9 cellular contexts compared by ENCODE assay signal in the genomic region with DNA sequence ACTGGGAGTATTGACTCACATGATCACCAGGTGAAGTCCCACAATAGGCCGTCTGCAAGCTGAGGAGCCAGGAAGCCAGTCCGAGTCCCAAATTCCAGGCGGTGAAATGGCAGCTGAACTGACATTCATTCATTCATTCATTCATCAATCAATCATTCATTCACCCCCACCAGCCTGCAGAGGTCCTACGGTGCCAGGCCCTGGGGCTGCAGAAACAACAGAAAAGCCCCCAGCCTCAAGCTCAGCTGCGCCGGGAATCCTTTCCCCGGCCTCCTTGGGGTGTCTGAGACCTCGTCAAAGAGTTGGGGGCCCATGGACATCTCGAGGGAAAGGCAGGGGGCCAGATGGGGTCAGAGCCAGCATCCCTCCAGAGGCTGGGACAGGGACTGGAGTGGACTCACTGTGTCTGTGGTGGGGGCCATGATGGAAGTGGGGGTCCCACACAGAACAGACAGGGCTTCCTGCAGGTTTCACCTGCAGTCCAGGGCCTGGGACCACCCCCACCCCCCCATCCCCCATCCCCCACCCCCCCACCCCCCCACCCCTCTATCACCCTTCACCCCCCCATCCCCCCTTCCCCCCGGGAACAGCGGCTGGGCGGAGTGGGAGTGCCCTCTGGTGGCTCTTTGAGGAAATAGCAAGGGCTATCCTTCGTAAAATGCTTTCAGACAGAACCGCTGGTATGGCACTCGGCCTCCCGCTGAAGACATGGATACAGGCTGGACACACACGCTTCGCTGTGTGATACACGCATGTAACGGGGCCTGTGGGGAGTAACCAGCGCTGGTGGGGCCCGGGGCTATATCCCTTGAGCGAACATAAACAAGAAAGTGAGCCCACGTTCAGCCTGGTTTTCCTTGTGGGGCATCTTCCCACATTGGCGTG. TPM values are rescaled to one million over a fixed set of nuclear protein-coding genes. Genes with fewer than 3 reads are reported as not detected.
DNase-seq lines count a peak whose midpoint lies in the region; ATAC-seq, FAIRE-seq and TF ChIP-seq lines count a peak whose summit lies in the region.
"Had no signal": no experiment of that assay in that cellular context is flagged by ENCODE, and none has a peak within 500 bp of the region (broad histone marks: within the 10 kb centered on the region; RNA-seq: fewer than 3 reads in every experiment).

No MANE protein-coding gene starts in this region.

- H3K27ac ChIP-seq in IMR-90 (ENCODE audit: insufficient read depth, low read length) (no peak overlapping the region), breast epithelium (no peak overlapping the region), kidney (ENCODE audit: low read depth in 2 of 2, low read length in 2 of 2) (no peak overlapping the region)
- H3K27ac ChIP-seq: SK-N-MC had no signal

- H3K36me3 ChIP-seq in Caco-2 (ENCODE audit: control insufficient read depth, insufficient read depth, low read length) (no peaks in the 10 kb centered on the region), IMR-90 (ENCODE audit: control insufficient read depth, insufficient read depth, low read length) (no peaks in the 10 kb centered on the region), breast epithelium (no peaks in the 10 kb centered on the region), kidney (ENCODE audit: control insufficient read depth in 1 of 2, insufficient read depth in 2 of 2, low read length in 2 of 2) (no peaks in the 10 kb centered on the region)

- intact Hi-C loops in Caco-2 (cut with micrococcal nuclease; ENCODE audit: unreplicated experiment) (loop anchor here (1.0 to 5.0 kb wide), 2 partner anchors 34 to 118 kb away; no protein-coding TSS in a partner anchor), IMR-90 (cut with micrococcal nuclease) (loop anchor here (1.0 to 10.0 kb wide), 2 partner anchors 118 to 607 kb away; a partner anchor contains a TSS), breast epithelium (cut with DNase I; ENCODE audit: low total_unique reads) (no loop called here), kidney (cut with DNase I) (no loop called here)

- no peak overlapping the region for H2AK9ac ChIP-seq in IMR-90 (replicated peaks; ENCODE audit: low read depth, low read length, poor library complexity)

- CTCF ChIA-PET in Caco-2 (lab: Charles Lee), result interaction anchor here (1.2 to 2.5 kb wide), 3 partner anchors 9 to 124 kb away, joined by 3 to 16 read pairs (median 6); a partner anchor contains a TSS
- CTCF ChIA-PET in IMR-90 (lab: Yijun Ruan, JAX), result interaction anchor here (0.5 kb wide), 1 partner anchor 684 kb away, joined by 3 read pairs; no protein-coding TSS in a partner anchor

- no peak overlapping the region for H3K18ac ChIP-seq in IMR-90 (ENCODE audit: low read depth, low read length)

- no peak overlapping the region for H3K23ac ChIP-seq in IMR-90 (ENCODE audit: low read depth, low read length)

- H3K9me3 Mint-ChIP-seq in Caco-2 (ENCODE audit: unreplicated experiment), result peaks cover 10% of the 10 kb centered on the region

- H3K4me1 Mint-ChIP-seq in Caco-2 (ENCODE audit: low read depth, unreplicated experiment) (peaks cover 6% of the 10 kb centered on the region), T-helper 17 cell (peaks cover 3% of the 10 kb centered on the region)

- peak overlapping the region; percentile 73 for H3K4me2 ChIP-seq in IMR-90 (ENCODE audit: low read depth, low read length)

- peak in 1 of 2 experiments; percentile 75 for DNase-seq in Caco-2
- DNase-seq in IMR-90, result peak; percentile 43
- DNase-seq in T-helper 17 cell, result peak; percentile 28 to 43 (median 34)
- DNase-seq in breast epithelium (ENCODE audit: low spot score in 2 of 2), result peak in 1 of 2 donors; percentile 25
- DNase-seq in kidney, result no peak
- peak; percentile 32 for DNase-seq in stimulated activated CD4-positive, alpha-beta T cell treated with anti-CD3 and anti-CD28 coated beads, Interleukin-2, amount 100 ng/mL, for 4 hours (ENCODE audit: low read depth)
- DNase-seq in GOT3 (lab: John Stamatoyannopoulos, UW), result no peak

- H3K9ac ChIP-seq in IMR-90 (ENCODE audit: low read depth, low read length), result peak overlapping the region; percentile 33; the same call in 1 of the 2 replicates
- H3K9ac ChIP-seq in kidney (ENCODE audit: low read length in 2 of 2), result no peak overlapping the region

- TF ChIP-seq CTCF in Caco-2 (IDR thresholded peaks at IDR 0.05; ENCODE audit: insufficient read depth in 1 of 2, low read depth in 1 of 2, low read length in 1 of 2, severe bottlenecking in 1 of 2, unreplicated experiment in 1 of 2) (peak; percentile 80 to 88), IMR-90 (conservative IDR thresholded peaks at IDR 0.05; ENCODE audit: low read depth, low read length) (peak; percentile 81), breast epithelium (IDR thresholded peaks at IDR 0.05) (peak; percentile 37 to 52 (median 50)), kidney (IDR thresholded peaks at IDR 0.05; ENCODE audit: borderline replicate concordance, extremely low read depth, insufficient read depth) (peak; percentile 89)

- H2AFZ ChIP-seq in IMR-90 (replicated peaks; ENCODE audit: low read length, poor library complexity), result peak overlapping the region; percentile 77

- H2BK15ac ChIP-seq in IMR-90 (ENCODE audit: low read depth, low read length), result no peak overlapping the region

- no peaks in the 10 kb centered on the region for H3K27me3 ChIP-seq in Caco-2 (replicated peaks; ENCODE audit: control insufficient read depth, insufficient read depth, low read length)
- H3K27me3 ChIP-seq in IMR-90 (ENCODE audit: control insufficient read depth, insufficient read depth, low read length), result peaks cover 8% of the 10 kb centered on the region
- peaks cover 0 to 27% of the 10 kb centered on the region in 2 donors for H3K27me3 ChIP-seq in breast epithelium

- H3K4me3 ChIP-seq in Caco-2 (ENCODE audit: low read depth, low read length) (no peak overlapping the region), IMR-90 (ENCODE audit: insufficient read depth, low read depth, low read length) (no peak overlapping the region; the same call in 1 of the 2 replicates), breast epithelium (peak overlapping the region; percentile 25 to 58 (median 43)), kidney (ENCODE audit: low read length in 2 of 2) (no peak overlapping the region)
- H3K4me3 ChIP-seq: SK-N-MC had no signal

- 25% methylated on average over 10 of the region's 25 CpGs; no CpG with 5 or more reads in 1 of the 2 experiments for WGBS in IMR-90 (ENCODE audit: extremely low coverage in 2 of 2, insufficient read length in 1 of 2), 2 experiments

- H4K5ac ChIP-seq in IMR-90 (ENCODE audit: low read depth, low read length), result no peak overlapping the region

- H3K56ac ChIP-seq in IMR-90 (ENCODE audit: extremely low read depth, insufficient read depth, low read length), result no peak overlapping the region

- H3K4me3 Mint-ChIP-seq in Caco-2 (ENCODE audit: unreplicated experiment) (no peak overlapping the region), T-helper 17 cell (no peak overlapping the region)

- no peak for FAIRE-seq in kidney (lab: Jason Lieb, UNC)

- H3K79me1 ChIP-seq in IMR-90 (ENCODE audit: low read depth in 1 of 2, low read length in 2 of 2), result no peaks in the 10 kb centered on the region

- H3K36me3 Mint-ChIP-seq in Caco-2 (ENCODE audit: insufficient read depth, unreplicated experiment) (no peaks in the 10 kb centered on the region), T-helper 17 cell (ENCODE audit: low read depth) (no peaks in the 10 kb centered on the region)

- H4K8ac ChIP-seq in IMR-90 (ENCODE audit: low read depth in 2 of 2, low read length in 2 of 2), result no peak overlapping the region

- H2BK20ac ChIP-seq in IMR-90 (ENCODE audit: low read depth, low read length), result peak overlapping the region; percentile 1; the same call in 1 of the 2 replicates

- BruUV-seq in Caco-2 (replicated peaks; lab: Mats Ljungman, UMichigan) (no TSS peak), IMR-90 (replicated peaks; lab: Mats Ljungman, UMichigan) (no TSS peak)

- H3K27ac Mint-ChIP-seq in Caco-2 (ENCODE audit: unreplicated experiment) (no peak overlapping the region), T-helper 17 cell (no peak overlapping the region)

- H2AK5ac ChIP-seq in IMR-90 (ENCODE audit: low read depth, low read length), result no peak overlapping the region

- no peak overlapping the region for H2BK120ac ChIP-seq in IMR-90 (ENCODE audit: low read depth, low read length)

- TF ChIP-seq POLR2A in IMR-90 (IDR thresholded peaks at IDR 0.05; ENCODE audit: low read depth, low read length) (no peak), breast epithelium (IDR thresholded peaks at IDR 0.05) (no peak)

- in situ Hi-C loops in IMR-90 (cut with MboI; ENCODE audit: low sequenced_read_pairs), result no loop called here

- POLR2A ChIA-PET in Caco-2 (lab: Charles Lee), result interaction anchor here (0.5 to 0.6 kb wide), 2 partner anchors 53 to 109 kb away, joined by 3 to 7 read pairs; no protein-coding TSS in a partner anchor
- POLR2A ChIA-PET in IMR-90 (lab: Charles Lee; ENCODE audit: unreplicated experiment), result no interaction called here

- 0 out of 2 replicates have a peak overlapping the region, but pooled peaks have one; percentile 2 for H3K4ac ChIP-seq in IMR-90 (ENCODE audit: low read depth, low read length)

- dilution Hi-C loops in IMR-90 (cut with HindIII; ENCODE audit: low sequenced_read_pairs, unreplicated experiment), result no loop called here

- H3K4me1 ChIP-seq in Caco-2 (peaks cover 9% of the 10 kb centered on the region), IMR-90 (ENCODE audit: control insufficient read depth, insufficient read depth, low read length) (no peaks in the 10 kb centered on the region; the same call in 1 of the 2 replicates), breast epithelium (no peaks in the 10 kb centered on the region), kidney (ENCODE audit: control insufficient read depth in 1 of 2, insufficient read depth in 1 of 2, low read depth in 1 of 2, low read length in 2 of 2) (peaks cover 0 to 6% of the 10 kb centered on the region in 2 donors)

- H4K20me1 ChIP-seq in IMR-90 (ENCODE audit: insufficient read depth, low read length), result no peaks in the 10 kb centered on the region

- H4K91ac ChIP-seq in IMR-90 (ENCODE audit: insufficient read depth, low read depth, low read length), result no peak overlapping the region

- TF ChIP-seq RAD21 in IMR-90 (IDR thresholded peaks at IDR 0.05; ENCODE audit: low read length), result peak; percentile 82

- no peak overlapping the region for H3K14ac ChIP-seq in IMR-90 (replicated peaks; ENCODE audit: low read depth, low read length)

- ATAC-seq in IMR-90 (ENCODE audit: low read depth) (peak; percentile 94), T-helper 17 cell (peak; percentile 86), HG03095 (IDR thresholded peaks at IDR 0.05; ENCODE audit: unreplicated experiment) (no peak)

- 0 out of 2 replicates have a peak, but pooled peaks cover 2% of the 10 kb centered on the region for H3K9me1 ChIP-seq in IMR-90 (ENCODE audit: insufficient read depth, low read length)

- no peak overlapping the region for H2BK5ac ChIP-seq in IMR-90 (ENCODE audit: low read depth, low read length, poor library complexity, severe bottlenecking)

- H3K9me3 ChIP-seq in Caco-2 (peaks cover 2% of the 10 kb centered on the region), IMR-90 (ENCODE audit: control insufficient read depth, insufficient read depth, low read length) (no peaks in the 10 kb centered on the region), T-helper 17 cell (ENCODE audit: control insufficient read depth, low read length, poor library complexity, severe bottlenecking) (no peaks in the 10 kb centered on the region), breast epithelium (no peaks in the 10 kb centered on the region), kidney (ENCODE audit: control insufficient read depth in 1 of 2, low read length in 2 of 2) (no peaks in the 10 kb centered on the region)

- H3K27me3 Mint-ChIP-seq in Caco-2 (ENCODE audit: insufficient read depth, unreplicated experiment) (peaks cover 2% of the 10 kb centered on the region), T-helper 17 cell (peaks cover 7% of the 10 kb centered on the region)

RNA-seq across cellular contexts. Expression of a gene that starts 8.5 kb away (rescaled TPM):
- total RNA-seq in Caco-2 (2022), result 82.0 and 91.9 TPM in 2 replicates
- 3.4 and 4.2 TPM in 2 replicates for total RNA-seq in IMR-90 (2012; rRNA removed)
- polyA plus RNA-seq in IMR-90 (2012; rRNA removed), result 21.3 and 22.7 TPM in 2 replicates
- 15.4 and 23.2 TPM in 2 replicates for polyA plus RNA-seq in IMR-90 (2012; cell fraction: cytosol; rRNA removed)
- 64.2 and 65.2 TPM in 2 replicates for polyA plus RNA-seq in IMR-90 (2012; cell fraction: nucleus; rRNA removed; ENCODE audit: low replicate concordance)
- total RNA-seq in T-helper 17 cell, result 100 to 1,000 TPM; 100 to 141 TPM
- total RNA-seq in breast epithelium, result 10 to 100 TPM; 12.5 to 14.9 (median 13.3) TPM
- 38.2 TPM for total RNA-seq in kidney
- polyA plus RNA-seq in kidney (ENCODE audit: insufficient read depth, low read depth, low replicate concordance), result 11.4 TPM

Comparison
In these comparisons a context has a peak if more than half of its experiments do, and no peak if none do; other contexts are left out.
1. DNase-seq: peak in IMR-90 (single experiment), T-helper 17 cell (3 of 3) and stimulated activated CD4-positive, alpha-beta T cell treated with anti-CD3 and anti-CD28 coated beads, Interleukin-2, amount 100 ng/mL, for 4 hours (single experiment); none in kidney (single experiment) and GOT3 (single experiment).
2. H3K4me3 ChIP-seq: peak in breast epithelium (3 of 3); none in Caco-2 (single experiment), IMR-90 (single experiment) and kidney (0 of 2).
3. intact Hi-C loops: an anchor here in Caco-2 (1.0 to 5.0 kb wide) and IMR-90 (1.0 to 10.0 kb wide); none called in breast epithelium and kidney.
4. Peak in every context shown above with its lines, with median percentiles within 50 percentile points of each other: CTCF ChIP-seq.